Comparison of ENCODE assay signal across 8 cellular contexts in the genomic region with DNA sequence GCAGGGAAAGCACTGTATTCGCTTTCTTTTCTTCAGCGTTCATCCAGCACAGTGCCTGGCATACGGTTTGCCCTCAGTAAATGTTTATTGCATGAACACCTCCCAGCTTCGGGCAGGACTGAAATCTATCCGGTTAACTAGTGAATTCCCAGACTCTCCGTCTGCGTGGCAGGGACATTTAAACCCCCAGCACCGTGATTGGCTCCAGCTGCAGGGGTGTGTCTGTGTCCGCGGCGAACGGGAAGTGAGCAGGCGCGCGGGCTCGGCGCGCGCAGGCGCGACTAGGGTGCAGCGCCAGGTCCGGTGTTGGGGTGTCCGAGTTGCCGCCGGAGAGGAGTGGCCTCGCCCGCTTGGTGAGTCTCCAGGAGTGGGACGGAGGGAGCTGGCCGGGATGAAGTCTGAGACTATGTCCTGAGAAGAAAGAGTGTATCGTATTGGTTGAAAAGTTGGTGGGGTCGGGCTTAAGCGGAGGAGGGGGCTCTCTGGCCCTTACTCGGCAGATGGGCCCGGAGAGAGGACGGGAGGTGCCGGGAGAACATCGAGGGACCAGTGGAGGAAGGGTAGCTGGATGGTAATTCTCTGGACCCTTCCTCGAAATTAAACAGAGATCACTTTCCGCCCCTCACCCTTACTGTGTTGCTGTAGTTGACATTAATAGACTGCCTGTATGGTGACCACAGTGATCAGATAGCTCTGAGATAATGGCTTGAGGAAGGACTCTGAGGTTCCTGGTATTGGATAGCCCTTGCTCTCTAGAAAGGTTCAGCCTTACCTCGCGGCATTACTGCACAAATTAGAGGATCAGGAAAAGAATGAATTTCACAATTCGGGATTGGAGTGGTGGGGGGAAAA.
DNase-seq lines count a peak whose midpoint lies in the region; ATAC-seq lines count a peak whose summit lies in the region.

A gene (plus strand): TSS at position 274 of the 852 bp plus-strand sequence. CDS start 16,213 bp downstream, outside the sequence.

- H3K27ac ChIP-seq in cingulate gyrus (ENCODE audit: low read depth, low read length): peak within 1 kb of the TSS; percentile 99

- DNase-seq in AML-193 (lab: John Stamatoyannopoulos, UW) (peak; percentile 81 to 87), GM19238 (ENCODE audit: insufficient read length, low spot score) (peak; percentile 92), NCI-H526 (lab: John Stamatoyannopoulos, UW) (peak; percentile 69 to 90), kidney tubule cell (ENCODE audit: low spot score) (peak; percentile 97)
- DNase-seq in activated CD4-positive, alpha-beta T cell treated with anti-CD3 and anti-CD28 coated beads for 48 hours: peak; percentile 87
- peak; percentile 55 for DNase-seq in stimulated activated CD4-positive, alpha-beta T cell treated with anti-CD3 and anti-CD28 coated beads, Interleukin-1b, Interleukin-23, amount 100 ng/mL, for 1 hour (ENCODE audit: low read depth in 2 of 2)

- ATAC-seq in HG03442 (IDR thresholded peaks at IDR 0.05; ENCODE audit: unreplicated experiment): peak; percentile 76

Comparison
In these comparisons a context has a peak if more than half of its experiments do, and no peak if none do; other contexts are left out.
1. Peak in every context shown above with its lines: DNase-seq, ATAC-seq and H3K27ac ChIP-seq.